8 cellular contexts compared by ENCODE assay signal in the genomic region with DNA sequence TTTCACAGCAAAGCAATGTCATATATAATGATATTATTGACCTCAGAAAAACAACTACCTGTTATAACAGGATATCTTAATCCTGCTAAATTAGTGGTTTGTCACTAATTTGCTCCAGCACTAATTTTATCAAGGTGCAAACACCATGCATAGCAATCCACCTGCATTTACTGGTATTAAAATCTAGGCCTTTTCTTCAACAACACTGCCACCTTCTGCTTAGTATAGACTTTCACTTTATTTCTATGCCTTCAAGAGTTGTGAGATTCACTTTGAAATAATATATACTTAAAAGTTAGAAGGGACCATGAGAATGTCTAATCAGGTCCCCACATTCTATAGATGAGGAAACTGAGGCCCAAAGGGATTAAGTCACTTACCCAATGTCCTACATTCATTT.
DNase-seq lines count a peak whose midpoint lies in the region; ATAC-seq, FAIRE-seq and TF ChIP-seq lines count a peak whose summit lies in the region.

No MANE protein-coding gene starts in this region.

- H3K9ac ChIP-seq in Loucy (ENCODE audit: low read depth, low read length, poor library complexity, severe bottlenecking) = no peak overlapping the region

- peak; percentile 25 for DNase-seq in NCI-H510A treated with DMSO at 0.1 percent for 48 hours (lab: John Stamatoyannopoulos, UW)
- DNase-seq in NCI-H510A (lab: John Stamatoyannopoulos, UW) = no peak
- peak; percentile 32 for DNase-seq in dermis blood vessel endothelial cell
- DNase-seq in small intestine = peak; percentile 1
- DNase-seq in activated effector memory CD4-positive, alpha-beta T cell treated with anti-CD3 and anti-CD28 coated beads, Interleukin-2, amount 50 U/mL, for 16 hours = no peak
- DNase-seq in activated gamma-delta T cell treated with Interleukin-2 at 50 U/mL for 16 hours = no peak

- H3K4me3 ChIP-seq in Loucy (ENCODE audit: low read length, poor library complexity, severe bottlenecking) (no peak overlapping the region), small intestine (ENCODE audit: low read depth in 1 of 2, low read length in 2 of 2) (no peak overlapping the region)

- TF ChIP-seq CTCF in Loucy (conservative IDR thresholded peaks at IDR 0.05; ENCODE audit: low read length) = peak; percentile 51

- FAIRE-seq in small intestine (lab: Jason Lieb, UNC) = no peak

- no peaks in the 10 kb centered on the region for H3K9me3 ChIP-seq in Loucy (ENCODE audit: insufficient read depth, low read depth, low read length)
- no peaks in the 10 kb centered on the region for H3K9me3 ChIP-seq in small intestine (ENCODE audit: control insufficient read depth, low read depth)

- no peak for ATAC-seq in GM21526 (IDR thresholded peaks at IDR 0.05; ENCODE audit: low FRiP score, unreplicated experiment)

- no peak overlapping the region for H3K4me2 ChIP-seq in Loucy (ENCODE audit: low read depth, low read length, poor library complexity, severe bottlenecking)

- H4K20me1 ChIP-seq in Loucy (ENCODE audit: insufficient read depth, low read length, poor library complexity, severe bottlenecking) = no peaks in the 10 kb centered on the region

- no peaks in the 10 kb centered on the region for H3K79me2 ChIP-seq in Loucy (ENCODE audit: insufficient read depth, low read length)

- H2AFZ ChIP-seq in Loucy (ENCODE audit: low read length) = no peak overlapping the region

- no peak overlapping the region for H3K27ac ChIP-seq in small intestine (ENCODE audit: low read depth in 1 of 2, low read length in 1 of 2)

- H3K27me3 ChIP-seq in Loucy (ENCODE audit: insufficient read depth, low read length, poor library complexity, severe bottlenecking) = no peaks in the 10 kb centered on the region
- H3K27me3 ChIP-seq in small intestine (ENCODE audit: control insufficient read depth in 2 of 2, insufficient read depth in 2 of 2, low read length in 2 of 2) = no peaks in the 10 kb centered on the region

- H3K36me3 ChIP-seq in Loucy (ENCODE audit: insufficient read depth, low read length) = no peaks in the 10 kb centered on the region
- H3K36me3 ChIP-seq in small intestine (ENCODE audit: control insufficient read depth in 2 of 2, insufficient read depth in 2 of 2, low read length in 2 of 2) = no peaks in the 10 kb centered on the region

- no peaks in the 10 kb centered on the region for H3K9me2 ChIP-seq in Loucy (replicated peaks; ENCODE audit: low read depth, low read length)

- no peaks in the 10 kb centered on the region for H3K4me1 ChIP-seq in Loucy (ENCODE audit: insufficient read depth, low read length, poor library complexity, severe bottlenecking)
- no peaks in the 10 kb centered on the region for H3K4me1 ChIP-seq in small intestine (ENCODE audit: control insufficient read depth in 2 of 2, insufficient read depth in 1 of 2, low read depth in 1 of 2, low read length in 1 of 2)

- H3F3A ChIP-seq in Loucy (ENCODE audit: low read depth) = no peaks in the 10 kb centered on the region

Comparison
In these comparisons a context has a peak if more than half of its experiments do, and no peak if none do; other contexts are left out.
1. DNase-seq: peak in NCI-H510A treated with DMSO at 0.1 percent for 48 hours (single experiment), dermis blood vessel endothelial cell (single experiment) and small intestine (single experiment); none in NCI-H510A (single experiment), activated effector memory CD4-positive, alpha-beta T cell treated with anti-CD3 and anti-CD28 coated beads, Interleukin-2, amount 50 U/mL, for 16 hours (single experiment) and activated gamma-delta T cell treated with Interleukin-2 at 50 U/mL for 16 hours (single experiment).